ENCODE assay signal across 9 cellular contexts in genomic region chr6:149955256-149955974, GRCh38. TPM values are rescaled to one million over a fixed set of nuclear protein-coding genes. Genes with fewer than 3 reads are reported as not detected.
A peak's percentile ranks its signal among the peaks of the same experiment; 100 is the strongest.
DNase-seq lines count a peak whose midpoint lies in the region; ATAC-seq, FAIRE-seq and TF ChIP-seq lines count a peak whose summit lies in the region.
"Not testable (repeated sequence)": the region's sequence is repeated elsewhere in the genome, so short reads cannot be mapped to it uniquely, and the experiment has no call there.
"Had no signal": no experiment of that assay in that cellular context is flagged by ENCODE, and none has a peak within 500 bp of the region (broad histone marks: within the 10 kb centered on the region; RNA-seq: fewer than 3 reads in every experiment).

No MANE protein-coding gene starts in this region.

- H3K27me3 ChIP-seq in CD4-positive, alpha-beta memory T cell (ENCODE audit: insufficient read depth, low read length) = peaks cover 38% of the 10 kb centered on the region
- H3K27me3 ChIP-seq in HepG2 (ENCODE audit: control insufficient read depth in 1 of 2, insufficient read depth in 2 of 2, low read length in 2 of 2) = peaks cover 5 to 62% of the 10 kb centered on the region in 2 experiments

- ATAC-seq in activated naive CD8-positive, alpha-beta T cell treated with anti-CD3 and anti-CD28 coated beads, Interleukin-2, amount 10 ng/mL, durations not matched to agents 7 days and 5 days (ENCODE audit: low read depth); effector memory CD8-positive, alpha-beta T cell (replicated peaks); HepG2: not testable (repeated sequence)

- H4K20me1 ChIP-seq in HepG2 (ENCODE audit: insufficient read depth, low read length) = not testable (repeated sequence)

- H3K4me3 Mint-ChIP-seq in CD4-positive, alpha-beta memory T cell = peak overlapping the region in 5 of 8 donors; percentile 39 to 85 (median 53)
- H3K4me3 Mint-ChIP-seq in HFFc6 (peak overlapping the region; percentile 78), nephron (peak overlapping the region in 2 of 3 experiments; percentile 72 to 73), type B pancreatic cell (peak overlapping the region; percentile 79)
- H3K4me3 Mint-ChIP-seq in activated naive CD8-positive, alpha-beta T cell treated with anti-CD3 and anti-CD28 coated beads, Interleukin-2, amount 10 ng/mL, durations not matched to agents 7 days and 5 days = peak overlapping the region; percentile 65
- H3K4me3 Mint-ChIP-seq in effector memory CD8-positive, alpha-beta T cell = peak overlapping the region; percentile 57 to 58

- H3K9me3 Mint-ChIP-seq in CD4-positive, alpha-beta memory T cell; HFFc6; activated naive CD8-positive, alpha-beta T cell treated with anti-CD3 and anti-CD28 coated beads, Interleukin-2, amount 10 ng/mL, durations not matched to agents 7 days and 5 days; effector memory CD8-positive, alpha-beta T cell; nephron; type B pancreatic cell: not testable (repeated sequence)

- not testable (repeated sequence) for H3K4me3 ChIP-seq in CD4-positive, alpha-beta memory T cell (ENCODE audit: low read length in 2 of 2); HepG2 (replicated peaks in 1 of 3; ENCODE audit: insufficient read depth in 1 of 3, low read depth in 2 of 3, low read length in 3 of 3)

- TF ChIP-seq CTCF in HFFc6 (IDR thresholded peaks at IDR 0.05); HepG2 (CRISPR knock-in tag; IDR thresholded peaks at IDR 0.05); nephron (IDR thresholded peaks at IDR 0.05; ENCODE audit: unreplicated experiment in 3 of 3); type B pancreatic cell (conservative IDR thresholded peaks at IDR 0.05): not testable (repeated sequence)

- not testable (repeated sequence) for H3K9me3 ChIP-seq in CD4-positive, alpha-beta memory T cell (ENCODE audit: control insufficient read depth in 1 of 2, low read length in 2 of 2); HepG2 (ENCODE audit: low read length)

- H3K27me3 Mint-ChIP-seq in CD4-positive, alpha-beta memory T cell = peaks cover 65 to 68% of the 10 kb centered on the region in 2 donors
- H3K27me3 Mint-ChIP-seq in HFFc6 (ENCODE audit: insufficient read depth) = peaks cover 34% of the 10 kb centered on the region
- H3K27me3 Mint-ChIP-seq in activated naive CD8-positive, alpha-beta T cell treated with anti-CD3 and anti-CD28 coated beads, Interleukin-2, amount 10 ng/mL, durations not matched to agents 7 days and 5 days = peaks cover 81% of the 10 kb centered on the region
- H3K27me3 Mint-ChIP-seq in effector memory CD8-positive, alpha-beta T cell = peaks cover 78 to 88% of the 10 kb centered on the region in 2 donors
- peaks cover 96% of the 10 kb centered on the region for H3K27me3 Mint-ChIP-seq in nephron (ENCODE audit: low read depth)
- peaks cover 88% of the 10 kb centered on the region for H3K27me3 Mint-ChIP-seq in type B pancreatic cell

- not testable (repeated sequence) for H3K36me3 ChIP-seq in CD4-positive, alpha-beta memory T cell (ENCODE audit: insufficient read depth, low read length); HepG2 (replicated peaks in 1 of 2; ENCODE audit: control insufficient read depth in 1 of 2, insufficient read depth in 2 of 2, low read length in 2 of 2)

- CTCF ChIA-PET in CD4-positive, alpha-beta memory T cell (lab: Charles Lee; ENCODE audit: partially characterized antibody); HepG2 (lab: Yijun Ruan, JAX; ENCODE audit: low intra/inter-chr PET ratio, low total read pairs): not testable (repeated sequence)

- not testable (repeated sequence) for H3K4me1 ChIP-seq in CD4-positive, alpha-beta memory T cell (ENCODE audit: insufficient read depth, low read length); HepG2 (ENCODE audit: insufficient read depth, low read length)

- POLR2A ChIA-PET in CD4-positive, alpha-beta memory T cell (lab: Charles Lee; ENCODE audit: partially characterized antibody); activated naive CD8-positive, alpha-beta T cell treated with anti-CD3 and anti-CD28 coated beads, Interleukin-2, amount 10 ng/mL, durations not matched to agents 7 days and 5 days (lab: Charles Lee); HepG2 (lab: Yijun Ruan, JAX): not testable (repeated sequence)

- not testable (repeated sequence) for TF ChIP-seq RAD21 in HepG2 (CRISPR knock-in tag; IDR thresholded peaks at IDR 0.05)

- H3K79me2 ChIP-seq in HepG2 (ENCODE audit: insufficient read depth, low read length) = not testable (repeated sequence)

- intact Hi-C loops in CD4-positive, alpha-beta memory T cell (cut with micrococcal nuclease); HepG2 (cut with micrococcal nuclease; ENCODE audit: unreplicated experiment): not testable (repeated sequence)

- not testable (repeated sequence) for FAIRE-seq in HepG2 (lab: Jason Lieb, UNC)

- H3K4me2 ChIP-seq in HepG2 (ENCODE audit: low read depth, low read length) = not testable (repeated sequence)

- H3K9ac ChIP-seq in HepG2 (ENCODE audit: insufficient read depth, low read depth, low read length) = not testable (repeated sequence)

- BruUV-seq in HepG2 (replicated peaks; lab: Mats Ljungman, UMichigan) = not testable (repeated sequence)

- not testable (repeated sequence) for TF ChIP-seq POLR2A in HepG2 (IDR thresholded peaks at IDR 0.05; ENCODE audit: insufficient read depth in 1 of 2, low read depth in 2 of 2, low read length in 2 of 2)

- TF ChIP-seq EP300 in HepG2 (IDR thresholded peaks at IDR 0.05; ENCODE audit: low read depth in 2 of 2, low read length in 2 of 2); HepG2 (CRISPR knock-in tag; IDR thresholded peaks at IDR 0.05; ENCODE audit: borderline replicate concordance): not testable (repeated sequence)

- DNase-seq in CD4-positive, alpha-beta memory T cell; HFFc6; activated naive CD8-positive, alpha-beta T cell treated with anti-CD3 and anti-CD28 coated beads, Interleukin-2, amount 10 ng/mL, durations not matched to agents 7 days and 5 days; effector memory CD8-positive, alpha-beta T cell; HepG2 (ENCODE audit: low spot score); type B pancreatic cell (ENCODE audit: extremely low spot score, unreplicated experiment): not testable (repeated sequence)
- peak; percentile 7 for DNase-seq in activated CD8-positive, alpha-beta memory T cell treated with anti-CD3 and anti-CD28 coated beads, Interleukin-2, amount 50 U/mL, for 48 hours

- H3K4me1 Mint-ChIP-seq in CD4-positive, alpha-beta memory T cell = peaks cover 2 to 19% (median 7%) of the 10 kb centered on the region in 4 donors
- H3K4me1 Mint-ChIP-seq in HFFc6 (ENCODE audit: low read depth) = peaks cover 20% of the 10 kb centered on the region
- not testable (repeated sequence) for H3K4me1 Mint-ChIP-seq in activated naive CD8-positive, alpha-beta T cell treated with anti-CD3 and anti-CD28 coated beads, Interleukin-2, amount 10 ng/mL, durations not matched to agents 7 days and 5 days; effector memory CD8-positive, alpha-beta T cell (ENCODE audit: low read depth in 2 of 2); nephron; type B pancreatic cell (ENCODE audit: unreplicated experiment)

- WGBS in HepG2 (ENCODE audit: low lambda C conversion rate) = 15% methylated on average over 9 of the region's 9 CpGs

- not testable (repeated sequence) for H2AFZ ChIP-seq in HepG2 (ENCODE audit: low read length)

- in situ Hi-C loops in HepG2 (cut with HindIII; ENCODE audit: extremely low pct_ligation_motif_present, low pct_unique_long_range_greater_than_20kb) = not testable (repeated sequence)

- H3K27ac ChIP-seq in CD4-positive, alpha-beta memory T cell (ENCODE audit: low read depth, low read length); HepG2 (ENCODE audit: extremely low read length, insufficient read depth, low read length): not testable (repeated sequence)

- not testable (repeated sequence) for H3K27ac Mint-ChIP-seq in CD4-positive, alpha-beta memory T cell; HFFc6; activated naive CD8-positive, alpha-beta T cell treated with anti-CD3 and anti-CD28 coated beads, Interleukin-2, amount 10 ng/mL, durations not matched to agents 7 days and 5 days; effector memory CD8-positive, alpha-beta T cell; nephron; type B pancreatic cell

- not testable (repeated sequence) for H3K36me3 Mint-ChIP-seq in CD4-positive, alpha-beta memory T cell; HFFc6 (ENCODE audit: low read depth); activated naive CD8-positive, alpha-beta T cell treated with anti-CD3 and anti-CD28 coated beads, Interleukin-2, amount 10 ng/mL, durations not matched to agents 7 days and 5 days; effector memory CD8-positive, alpha-beta T cell (ENCODE audit: insufficient read depth); nephron (ENCODE audit: low read depth); type B pancreatic cell

RNA-seq across cellular contexts. Expression of gene ULBP1, which starts 8.3 kb away (rescaled TPM):
- total RNA-seq in CD4-positive, alpha-beta memory T cell = not detected
- not detected for polyA plus RNA-seq in CD4-positive, alpha-beta memory T cell
- total RNA-seq in HFFc6 (2021; fragmentation: NEBNext Ultra II Directional; extraction: Animal tissue kit (Norgen Biotek cat#: 25700)) = 10 to 100 TPM in 2 of 6 experiments, 1 to 10 TPM in 4; 8.6 to 12.7 (median 9.8) TPM
- under 1 TPM; 0.91 to 0.97 TPM for total RNA-seq in activated naive CD8-positive, alpha-beta T cell treated with anti-CD3 and anti-CD28 coated beads, Interleukin-2, amount 10 ng/mL, durations not matched to agents 7 days and 5 days
- 0.04 TPM in 1 of 2 replicates, not detected in the other for total RNA-seq in HepG2 (2016; rRNA removed; fragmentation: Illumina TruSeq; extraction: Trizol)
- total RNA-seq in HepG2 (2016; cell fraction: cytosol; rRNA removed; fragmentation: Illumina TruSeq; extraction: Trizol; ENCODE audit: low read depth) = not detected in 2 replicates
- total RNA-seq in HepG2 (2016; cell fraction: insoluble cytoplasmic fraction; rRNA removed; fragmentation: Illumina TruSeq; extraction: Trizol) = 0.06 TPM in 1 of 2 replicates, not detected in the other
- not detected in 2 replicates for total RNA-seq in HepG2 (2016; cell fraction: membrane; rRNA removed; fragmentation: Illumina TruSeq; extraction: Trizol)
- total RNA-seq in HepG2 (2016; cell fraction: nucleus; rRNA removed; fragmentation: Illumina TruSeq; extraction: Trizol) = 0.12 TPM in 1 of 2 replicates, not detected in the other
- 0.08 and 0.09 TPM in 2 replicates for polyA plus RNA-seq in HepG2 (2011; rRNA removed)
- 0.11 and 0.13 TPM in 2 replicates for polyA plus RNA-seq in HepG2 (2011; cell fraction: cytosol; rRNA removed)
- polyA plus RNA-seq in HepG2 (2011; cell fraction: nucleus; rRNA removed) = 0.05 and 0.10 TPM in 2 replicates
- polyA plus RNA-seq in HepG2 (2012) = 0.27 and 0.39 TPM in 2 replicates
- polyA plus RNA-seq in HepG2 (2016; cell fraction: cytosol; fragmentation: Illumina TruSeq; extraction: Trizol; ENCODE audit: low read depth) = not detected in 2 replicates
- 0.09 TPM in 1 of 2 replicates, not detected in the other for polyA plus RNA-seq in HepG2 (2016; cell fraction: insoluble cytoplasmic fraction; fragmentation: Illumina TruSeq; extraction: Trizol; ENCODE audit: low read depth)
- polyA plus RNA-seq in HepG2 (2016; cell fraction: membrane; fragmentation: Illumina TruSeq; extraction: Trizol; ENCODE audit: low read depth) = not detected in 2 replicates
- 0.16 TPM in 1 of 2 replicates, not detected in the other for polyA plus RNA-seq in HepG2 (2016; cell fraction: nucleus; fragmentation: Illumina TruSeq; extraction: Trizol; ENCODE audit: insufficient read depth, low read depth)
- polyA minus RNA-seq in HepG2 (2011; rRNA and poly(A)+ RNA removed; ENCODE audit: low replicate concordance) = 0.06 and 0.21 TPM in 2 replicates
- not detected in 2 replicates for polyA minus RNA-seq in HepG2 (2011; cell fraction: cytosol; rRNA and poly(A)+ RNA removed)
- 0.12 and 0.13 TPM in 2 replicates for polyA minus RNA-seq in HepG2 (2011; cell fraction: nucleus; rRNA and poly(A)+ RNA removed)
- 0.48 and 8.2 TPM in 2 replicates for total RNA-seq in type B pancreatic cell (ENCODE audit: low replicate concordance)

RNA-seq across cellular contexts. Expression of gene ULBP2, which starts 13.6 kb away (rescaled TPM):
- not detected for total RNA-seq in CD4-positive, alpha-beta memory T cell
- polyA plus RNA-seq in CD4-positive, alpha-beta memory T cell = 1 to 10 TPM in 1 of 2 donors, under 1 TPM in 1; 0.28 to 1.1 TPM
- total RNA-seq in HFFc6 (2021; fragmentation: NEBNext Ultra II Directional; extraction: Animal tissue kit (Norgen Biotek cat#: 25700)) = 10 to 100 TPM; 16.2 to 23.2 (median 19.4) TPM
- under 1 TPM; 0.53 to 0.60 TPM for total RNA-seq in activated naive CD8-positive, alpha-beta T cell treated with anti-CD3 and anti-CD28 coated beads, Interleukin-2, amount 10 ng/mL, durations not matched to agents 7 days and 5 days
- total RNA-seq in HepG2 (2016; rRNA removed; fragmentation: Illumina TruSeq; extraction: Trizol) = not detected in 2 replicates
- not detected in 2 replicates for total RNA-seq in HepG2 (2016; cell fraction: cytosol; rRNA removed; fragmentation: Illumina TruSeq; extraction: Trizol; ENCODE audit: low read depth)
- not detected in 2 replicates for total RNA-seq in HepG2 (2016; cell fraction: insoluble cytoplasmic fraction; rRNA removed; fragmentation: Illumina TruSeq; extraction: Trizol)
- not detected in 2 replicates for total RNA-seq in HepG2 (2016; cell fraction: membrane; rRNA removed; fragmentation: Illumina TruSeq; extraction: Trizol)
- total RNA-seq in HepG2 (2016; cell fraction: nucleus; rRNA removed; fragmentation: Illumina TruSeq; extraction: Trizol) = not detected in 2 replicates
- not detected in 2 replicates for polyA plus RNA-seq in HepG2 (2011; rRNA removed)
- polyA plus RNA-seq in HepG2 (2011; cell fraction: cytosol; rRNA removed) = not detected in 2 replicates
- polyA plus RNA-seq in HepG2 (2011; cell fraction: nucleus; rRNA removed) = not detected in 2 replicates
- not detected in 2 replicates for polyA plus RNA-seq in HepG2 (2012)
- not detected in 2 replicates for polyA plus RNA-seq in HepG2 (2016; cell fraction: cytosol; fragmentation: Illumina TruSeq; extraction: Trizol; ENCODE audit: low read depth)
- not detected in 2 replicates for polyA plus RNA-seq in HepG2 (2016; cell fraction: insoluble cytoplasmic fraction; fragmentation: Illumina TruSeq; extraction: Trizol; ENCODE audit: low read depth)
- not detected in 2 replicates for polyA plus RNA-seq in HepG2 (2016; cell fraction: membrane; fragmentation: Illumina TruSeq; extraction: Trizol; ENCODE audit: low read depth)
- not detected in 2 replicates for polyA plus RNA-seq in HepG2 (2016; cell fraction: nucleus; fragmentation: Illumina TruSeq; extraction: Trizol; ENCODE audit: insufficient read depth, low read depth)
- not detected in 2 replicates for polyA minus RNA-seq in HepG2 (2011; rRNA and poly(A)+ RNA removed; ENCODE audit: low replicate concordance)
- polyA minus RNA-seq in HepG2 (2011; cell fraction: cytosol; rRNA and poly(A)+ RNA removed) = not detected in 2 replicates
- polyA minus RNA-seq in HepG2 (2011; cell fraction: nucleus; rRNA and poly(A)+ RNA removed) = not detected in 2 replicates
- total RNA-seq in type B pancreatic cell (ENCODE audit: low replicate concordance) = 1.4 TPM in 1 of 2 replicates, not detected in the other

RNA-seq across cellular contexts. Expression of gene RAET1G, which starts 32.5 kb away (rescaled TPM):
- total RNA-seq in CD4-positive, alpha-beta memory T cell = not detected
- not detected for polyA plus RNA-seq in CD4-positive, alpha-beta memory T cell
- total RNA-seq in HFFc6 (2021; fragmentation: NEBNext Ultra II Directional; extraction: Animal tissue kit (Norgen Biotek cat#: 25700)) = 1 to 10 TPM in 2 of 6 experiments, under 1 TPM in 4; 0.64 to 1.1 (median 0.83) TPM
- not detected for total RNA-seq in activated naive CD8-positive, alpha-beta T cell treated with anti-CD3 and anti-CD28 coated beads, Interleukin-2, amount 10 ng/mL, durations not matched to agents 7 days and 5 days
- not detected in 2 replicates for total RNA-seq in HepG2 (2016; rRNA removed; fragmentation: Illumina TruSeq; extraction: Trizol)
- total RNA-seq in HepG2 (2016; cell fraction: cytosol; rRNA removed; fragmentation: Illumina TruSeq; extraction: Trizol; ENCODE audit: low read depth) = not detected in 2 replicates
- not detected in 2 replicates for total RNA-seq in HepG2 (2016; cell fraction: insoluble cytoplasmic fraction; rRNA removed; fragmentation: Illumina TruSeq; extraction: Trizol)
- not detected in 2 replicates for total RNA-seq in HepG2 (2016; cell fraction: membrane; rRNA removed; fragmentation: Illumina TruSeq; extraction: Trizol)
- not detected in 2 replicates for total RNA-seq in HepG2 (2016; cell fraction: nucleus; rRNA removed; fragmentation: Illumina TruSeq; extraction: Trizol)
- not detected in 2 replicates for polyA plus RNA-seq in HepG2 (2011; rRNA removed)
- polyA plus RNA-seq in HepG2 (2011; cell fraction: cytosol; rRNA removed) = not detected in 2 replicates
- polyA plus RNA-seq in HepG2 (2011; cell fraction: nucleus; rRNA removed) = not detected in 2 replicates
- not detected in 2 replicates for polyA plus RNA-seq in HepG2 (2012)
- not detected in 2 replicates for polyA plus RNA-seq in HepG2 (2016; cell fraction: cytosol; fragmentation: Illumina TruSeq; extraction: Trizol; ENCODE audit: low read depth)
- not detected in 2 replicates for polyA plus RNA-seq in HepG2 (2016; cell fraction: insoluble cytoplasmic fraction; fragmentation: Illumina TruSeq; extraction: Trizol; ENCODE audit: low read depth)
- polyA plus RNA-seq in HepG2 (2016; cell fraction: membrane; fragmentation: Illumina TruSeq; extraction: Trizol; ENCODE audit: low read depth) = not detected in 2 replicates
- polyA plus RNA-seq in HepG2 (2016; cell fraction: nucleus; fragmentation: Illumina TruSeq; extraction: Trizol; ENCODE audit: insufficient read depth, low read depth) = not detected in 2 replicates
- 6.1 TPM in 1 of 2 replicates, not detected in the other for polyA minus RNA-seq in HepG2 (2011; rRNA and poly(A)+ RNA removed; ENCODE audit: low replicate concordance)
- polyA minus RNA-seq in HepG2 (2011; cell fraction: cytosol; rRNA and poly(A)+ RNA removed) = not detected in 2 replicates
- not detected in 2 replicates for polyA minus RNA-seq in HepG2 (2011; cell fraction: nucleus; rRNA and poly(A)+ RNA removed)
- total RNA-seq in type B pancreatic cell (ENCODE audit: low replicate concordance) = 0.53 and 2.1 TPM in 2 replicates
- polyA plus RNA-seq: CD14-positive monocyte had no signal

RNA-seq across cellular contexts. Expression of gene RAET1E, which starts 57.5 kb away (rescaled TPM):
- not detected for total RNA-seq in CD4-positive, alpha-beta memory T cell
- not detected for polyA plus RNA-seq in CD4-positive, alpha-beta memory T cell
- under 1 TPM in 5 of 6 experiments, not detected in 1; 0.14 to 0.41 (median 0.26) TPM for total RNA-seq in HFFc6 (2021; fragmentation: NEBNext Ultra II Directional; extraction: Animal tissue kit (Norgen Biotek cat#: 25700))
- total RNA-seq in activated naive CD8-positive, alpha-beta T cell treated with anti-CD3 and anti-CD28 coated beads, Interleukin-2, amount 10 ng/mL, durations not matched to agents 7 days and 5 days = not detected
- total RNA-seq in HepG2 (2016; rRNA removed; fragmentation: Illumina TruSeq; extraction: Trizol) = not detected in 2 replicates
- not detected in 2 replicates for total RNA-seq in HepG2 (2016; cell fraction: cytosol; rRNA removed; fragmentation: Illumina TruSeq; extraction: Trizol; ENCODE audit: low read depth)
- not detected in 2 replicates for total RNA-seq in HepG2 (2016; cell fraction: insoluble cytoplasmic fraction; rRNA removed; fragmentation: Illumina TruSeq; extraction: Trizol)
- total RNA-seq in HepG2 (2016; cell fraction: membrane; rRNA removed; fragmentation: Illumina TruSeq; extraction: Trizol) = not detected in 2 replicates
- not detected in 2 replicates for total RNA-seq in HepG2 (2016; cell fraction: nucleus; rRNA removed; fragmentation: Illumina TruSeq; extraction: Trizol)
- not detected in 2 replicates for polyA plus RNA-seq in HepG2 (2011; rRNA removed)
- polyA plus RNA-seq in HepG2 (2011; cell fraction: cytosol; rRNA removed) = not detected in 2 replicates
- polyA plus RNA-seq in HepG2 (2011; cell fraction: nucleus; rRNA removed) = not detected in 2 replicates
- not detected in 2 replicates for polyA plus RNA-seq in HepG2 (2012)
- not detected in 2 replicates for polyA plus RNA-seq in HepG2 (2016; cell fraction: cytosol; fragmentation: Illumina TruSeq; extraction: Trizol; ENCODE audit: low read depth)
- polyA plus RNA-seq in HepG2 (2016; cell fraction: insoluble cytoplasmic fraction; fragmentation: Illumina TruSeq; extraction: Trizol; ENCODE audit: low read depth) = not detected in 2 replicates
- polyA plus RNA-seq in HepG2 (2016; cell fraction: membrane; fragmentation: Illumina TruSeq; extraction: Trizol; ENCODE audit: low read depth) = not detected in 2 replicates
- not detected in 2 replicates for polyA plus RNA-seq in HepG2 (2016; cell fraction: nucleus; fragmentation: Illumina TruSeq; extraction: Trizol; ENCODE audit: insufficient read depth, low read depth)
- polyA minus RNA-seq in HepG2 (2011; rRNA and poly(A)+ RNA removed; ENCODE audit: low replicate concordance) = 19.1 TPM in 1 of 2 replicates, not detected in the other
- polyA minus RNA-seq in HepG2 (2011; cell fraction: cytosol; rRNA and poly(A)+ RNA removed) = not detected in 2 replicates
- polyA minus RNA-seq in HepG2 (2011; cell fraction: nucleus; rRNA and poly(A)+ RNA removed) = not detected in 2 replicates
- total RNA-seq in type B pancreatic cell (ENCODE audit: low replicate concordance) = 1.2 TPM in 1 of 2 replicates, not detected in the other
- polyA plus RNA-seq: CD14-positive monocyte had no signal
